In the genomic region with DNA sequence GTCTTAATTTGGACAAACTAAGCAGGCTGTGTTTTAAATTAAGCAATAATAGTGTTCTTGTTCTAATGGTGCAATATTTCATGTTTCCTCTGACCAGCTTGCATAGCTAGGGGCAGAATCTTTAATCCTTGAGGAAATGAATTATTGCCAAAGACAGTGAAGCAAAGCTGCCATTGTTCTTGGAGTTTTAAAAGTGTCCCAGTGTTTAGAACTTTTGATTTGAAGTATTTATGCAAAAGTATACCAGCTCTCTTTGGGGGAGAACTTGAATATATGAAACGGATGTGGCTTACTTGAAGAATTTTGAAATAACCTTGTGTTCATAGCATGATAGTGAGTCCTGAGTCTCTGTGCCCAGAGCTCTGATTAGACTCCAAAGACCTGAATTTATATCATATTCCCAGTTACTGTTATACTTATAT, we compare ENCODE assay signal across 14 cellular contexts. TPM values are rescaled to one million over a fixed set of nuclear protein-coding genes. Genes with fewer than 3 reads are reported as not detected.
DNase-seq lines count a peak whose midpoint lies in the region; ATAC-seq lines count a peak whose summit lies in the region.
"Had no signal": no experiment of that assay in that cellular context is flagged by ENCODE, and none has a peak within 500 bp of the region (broad histone marks: within the 10 kb centered on the region; RNA-seq: fewer than 3 reads in every experiment).

No MANE protein-coding gene starts in this region.

- POLR2A ChIA-PET in CD8-positive, alpha-beta memory T cell (lab: Charles Lee): interaction anchor here (1.1 to 4.6 kb wide), 5 partner anchors 15 to 32 kb away, joined by 4 to 52 read pairs (median 14); partner anchors contain the start of gene ITGA6

- no peaks in the 10 kb centered on the region for H3K9me3 ChIP-seq in CD8-positive, alpha-beta memory T cell (ENCODE audit: low read length)
- H3K9me3 ChIP-seq in T-helper 17 cell (ENCODE audit: control insufficient read depth, low read length, poor library complexity, severe bottlenecking): no peaks in the 10 kb centered on the region
- H3K9me3 ChIP-seq: testis had no signal

- peaks cover 90% of the 10 kb centered on the region for H3K4me1 ChIP-seq in CD8-positive, alpha-beta memory T cell (ENCODE audit: insufficient read depth, low read length)

- no peak overlapping the region for H3K4me3 ChIP-seq in CD8-positive, alpha-beta memory T cell (ENCODE audit: low read length)
- H3K4me3 ChIP-seq: lung, testis had no signal

- ATAC-seq in T-helper 17 cell (no peak), GM18861 (IDR thresholded peaks at IDR 0.05; ENCODE audit: unreplicated experiment) (no peak), HG03432 (IDR thresholded peaks at IDR 0.05; ENCODE audit: unreplicated experiment) (no peak)

- CTCF ChIA-PET in CD8-positive, alpha-beta memory T cell (lab: Charles Lee): interaction anchor here (1.1 to 15.0 kb wide), 13 partner anchors 9 to 757 kb away, joined by 3 to 582 read pairs (median 5); partner anchors contain the start of gene ITGA6

- H3K4me1 Mint-ChIP-seq in CD8-positive, alpha-beta memory T cell: peaks cover 86 to 95% (median 93%) of the 10 kb centered on the region in 3 donors
- peaks cover 83% of the 10 kb centered on the region for H3K4me1 Mint-ChIP-seq in T-helper 17 cell

- H3K27ac Mint-ChIP-seq in CD8-positive, alpha-beta memory T cell: peak overlapping the region in 7 of 8 donors; percentile 27 to 91 (median 71)
- H3K27ac Mint-ChIP-seq in T-helper 17 cell: peak overlapping the region; percentile 94

- H3K27me3 ChIP-seq in CD8-positive, alpha-beta memory T cell (ENCODE audit: insufficient read depth, low read length, poor library complexity, severe bottlenecking): no peaks in the 10 kb centered on the region
- H3K27me3 ChIP-seq: testis had no signal

- no peaks in the 10 kb centered on the region for H3K36me3 ChIP-seq in CD8-positive, alpha-beta memory T cell (ENCODE audit: insufficient read depth, low read length)

- H3K36me3 Mint-ChIP-seq in CD8-positive, alpha-beta memory T cell: peaks cover 0 to 6% (median 5%) of the 10 kb centered on the region in 3 donors
- H3K36me3 Mint-ChIP-seq in T-helper 17 cell (ENCODE audit: low read depth): peaks cover 2% of the 10 kb centered on the region

- no peak overlapping the region for H3K27ac ChIP-seq in CD8-positive, alpha-beta memory T cell (ENCODE audit: low read depth, low read length)

- peak overlapping the region; percentile 45 to 89 (median 62) for H3K4me3 Mint-ChIP-seq in CD8-positive, alpha-beta memory T cell
- H3K4me3 Mint-ChIP-seq in T-helper 17 cell: peak overlapping the region; percentile 69
- H3K4me3 Mint-ChIP-seq: brain had no signal

- H3K27me3 Mint-ChIP-seq in CD8-positive, alpha-beta memory T cell: no peaks in the 10 kb centered on the region
- no peaks in the 10 kb centered on the region for H3K27me3 Mint-ChIP-seq in T-helper 17 cell

- DNase-seq in CD8-positive, alpha-beta memory T cell: peak in 1 of 5 donors; percentile 31
- DNase-seq in HT-29 (ENCODE audit: low spot score) (peak; percentile 41), T-helper 17 cell (no peak), iris pigment epithelial cell (ENCODE audit: low read depth) (peak; percentile 72), NCI-H446 treated with DMSO at 0.1 percent for 48 hours (lab: John Stamatoyannopoulos, UW) (no peak)
- DNase-seq: hypothalamus, NCI-H1092 treated with DMSO at 0.1 percent for 48 hours, NCI-H446, occipital lobe, testis had no signal

- H3K9me3 Mint-ChIP-seq in CD8-positive, alpha-beta memory T cell: no peaks in the 10 kb centered on the region
- H3K9me3 Mint-ChIP-seq: brain had no signal

RNA-seq across cellular contexts. Expression of gene ITGA6, which starts 33.4 kb away (rescaled TPM):
- 1 to 10 TPM; 8.0 to 9.0 TPM for total RNA-seq in CD8-positive, alpha-beta memory T cell
- polyA plus RNA-seq in CD8-positive, alpha-beta memory T cell: 39.4 TPM
- 147 and 155 TPM in 2 replicates for total RNA-seq in HT-29 (2014; rRNA removed; shearing (Covaris generic))
- 10 to 100 TPM; 61.7 to 79.5 TPM for total RNA-seq in T-helper 17 cell

Comparison
In these comparisons a context has a peak if more than half of its experiments do, and no peak if none do; other contexts are left out.
1. DNase-seq: peak in HT-29 (single experiment) and iris pigment epithelial cell (single experiment); none in T-helper 17 cell (0 of 3) and NCI-H446 treated with DMSO at 0.1 percent for 48 hours (single experiment).
2. RNA of gene ITGA6, which starts 33.4 kb away (total RNA-seq): 147 to 155 TPM in HT-29 and 61.7 to 79.5 TPM in T-helper 17 cell; 8.0 to 9.0 TPM in CD8-positive, alpha-beta memory T cell; every median in the first group is over 4 times any median in the second.